15 cellular contexts compared by ENCODE assay signal in the genomic region with DNA sequence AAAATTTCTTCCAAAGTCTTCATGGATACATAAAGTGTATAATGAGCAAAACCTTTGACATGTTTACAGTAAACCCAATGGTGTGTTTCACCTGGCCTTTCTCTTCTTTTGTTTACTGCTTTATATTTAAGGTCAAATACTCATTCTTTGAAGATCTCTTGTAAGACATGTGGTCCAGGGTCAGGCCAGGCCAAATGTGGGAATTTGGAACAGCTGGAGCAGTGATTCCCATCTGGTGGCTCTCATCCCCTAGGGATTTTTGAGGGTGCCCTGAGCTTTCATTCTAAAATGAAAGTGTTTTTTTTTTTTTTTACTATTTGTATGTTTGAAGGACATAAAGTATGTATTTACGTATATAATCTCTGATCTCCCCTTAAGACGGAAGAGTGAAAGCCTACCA.
"Had no signal": no experiment of that assay in that cellular context is flagged by ENCODE, and none has a peak within 500 bp of the region (broad histone marks: within the 10 kb centered on the region; RNA-seq: fewer than 3 reads in every experiment).

No MANE protein-coding gene starts in this region.

- H3K9me3 ChIP-seq: spleen, upper lobe of right lung had no signal

- H3K27ac Mint-ChIP-seq: activated CD4-positive, alpha-beta memory T cell treated with anti-CD3 and anti-CD28 coated beads for 36 hours; activated naive CD4-positive, alpha-beta T cell treated with anti-CD3 and anti-CD28 coated beads, Interleukin-2, amount 10 ng/mL, durations not matched to agents 7 days and 5 days; nephron; T-helper 2 cell treated with Interferon-gamma antibody and Interleukin-4, amounts not matched to agents 5 μg/mL and 100 μg/mL, for 36 hours; WTC11 had no signal

- H3K36me3 ChIP-seq: spleen, upper lobe of right lung had no signal

- H3K9me3 Mint-ChIP-seq: activated CD4-positive, alpha-beta memory T cell treated with anti-CD3 and anti-CD28 coated beads for 36 hours; activated naive CD4-positive, alpha-beta T cell treated with anti-CD3 and anti-CD28 coated beads, Interleukin-2, amount 10 ng/mL, durations not matched to agents 7 days and 5 days; effector memory CD8-positive, alpha-beta T cell; nephron; T-helper 2 cell treated with Interferon-gamma antibody and Interleukin-4, amounts not matched to agents 5 μg/mL and 100 μg/mL, for 36 hours; WTC11 had no signal

- H3K27me3 Mint-ChIP-seq: activated CD4-positive, alpha-beta memory T cell treated with anti-CD3 and anti-CD28 coated beads for 36 hours; activated CD4-positive, alpha-beta T cell treated with anti-CD3 and anti-CD28 coated beads for 36 hours; activated naive CD4-positive, alpha-beta T cell treated with anti-CD3 and anti-CD28 coated beads, Interleukin-2, amount 10 ng/mL, durations not matched to agents 7 days and 5 days; effector memory CD8-positive, alpha-beta T cell had no signal

- DNase-seq: activated CD4-positive, alpha-beta memory T cell treated with anti-CD3 and anti-CD28 coated beads for 36 hours; activated CD4-positive, alpha-beta T cell treated with anti-CD3 and anti-CD28 coated beads for 36 hours; activated naive CD4-positive, alpha-beta T cell treated with anti-CD3 and anti-CD28 coated beads, Interleukin-2, amount 10 ng/mL, durations not matched to agents 7 days and 5 days; effector memory CD8-positive, alpha-beta T cell; foreskin keratinocyte; hippocampal formation; left cardiac atrium; nucleus accumbens; spleen; stimulated activated naive CD4-positive, alpha-beta T cell; upper lobe of right lung had no signal

- H3K36me3 Mint-ChIP-seq: WTC11 had no signal

- H3K27me3 ChIP-seq: foreskin keratinocyte, spleen, upper lobe of right lung had no signal

- H3K4me3 ChIP-seq: spleen, upper lobe of right lung had no signal

- ATAC-seq: activated CD4-positive, alpha-beta T cell treated with anti-CD3 and anti-CD28 coated beads for 36 hours; effector memory CD8-positive, alpha-beta T cell; foreskin keratinocyte; left cardiac atrium; sciatic nerve; upper lobe of right lung; WTC11 had no signal

- H3K4me3 Mint-ChIP-seq: activated CD4-positive, alpha-beta memory T cell treated with anti-CD3 and anti-CD28 coated beads for 36 hours; activated CD4-positive, alpha-beta T cell treated with anti-CD3 and anti-CD28 coated beads for 36 hours; activated naive CD4-positive, alpha-beta T cell treated with anti-CD3 and anti-CD28 coated beads, Interleukin-2, amount 10 ng/mL, durations not matched to agents 7 days and 5 days; nephron; T-helper 2 cell treated with Interferon-gamma antibody and Interleukin-4, amounts not matched to agents 5 μg/mL and 100 μg/mL, for 36 hours; WTC11 had no signal

- H3K27ac ChIP-seq: foreskin keratinocyte, spleen, upper lobe of right lung had no signal
